In genomic region chr14:37202265-37202664, GRCh38 we compare ENCODE assay signal across 25 cellular contexts. TPM values are rescaled to one million over a fixed set of nuclear protein-coding genes. Genes with fewer than 3 reads are reported as not detected.
DNase-seq lines count a peak whose midpoint lies in the region; FAIRE-seq and TF ChIP-seq lines count a peak whose summit lies in the region.
"Had no signal": no experiment of that assay in that cellular context is flagged by ENCODE, and none has a peak within 500 bp of the region (broad histone marks: within the 10 kb centered on the region; RNA-seq: fewer than 3 reads in every experiment).

No MANE protein-coding gene starts in this region.

- H3K36me3 ChIP-seq in bronchial epithelial cell (ENCODE audit: control insufficient read depth, insufficient read depth, low read length), result no peaks in the 10 kb centered on the region
- no peaks in the 10 kb centered on the region for H3K36me3 ChIP-seq in MM.1S (replicated peaks; ENCODE audit: insufficient read depth, low read length)
- H3K36me3 ChIP-seq: esophagus squamous epithelium had no signal

- no peak for TF ChIP-seq CTCF in AG10803 (conservative IDR thresholded peaks at IDR 0.05; ENCODE audit: low read length)
- TF ChIP-seq CTCF in bronchial epithelial cell (IDR thresholded peaks at IDR 0.05; ENCODE audit: insufficient read depth, low read length, severe bottlenecking), result no peak
- TF ChIP-seq CTCF in foreskin fibroblast (IDR thresholded peaks at IDR 0.05; ENCODE audit: low read depth, low read length), result no peak
- TF ChIP-seq CTCF in MM.1S (IDR thresholded peaks at IDR 0.05; ENCODE audit: low read length), result no peak

- DNase-seq in AG10803 (ENCODE audit: low read depth) (peak; percentile 19), LHCN-M2 (ENCODE audit: low read depth) (peak; percentile 12), bronchial epithelial cell (ENCODE audit: low read depth) (peak; percentile 74), foreskin fibroblast (peak; percentile 10 to 28), COLO829 (ENCODE audit: low spot score) (no peak), MM.1S (no peak), cerebellum (ENCODE audit: low spot score) (no peak), NCI-H510A (lab: John Stamatoyannopoulos, UW) (no peak)
- DNase-seq: activated CD4-positive, alpha-beta T cell treated with anti-CD3 and anti-CD28 coated beads, Interleukin-2, amount 50 U/mL, for 1 hour; activated CD8-positive, alpha-beta memory T cell treated with anti-CD3 and anti-CD28 coated beads, Interleukin-2, amount 10 ng/mL, durations not matched to agents 7 days and 5 days; activated naive CD4-positive, alpha-beta T cell treated with anti-CD3 and anti-CD28 coated beads, Interleukin-2, amount 10 ng/mL, durations not matched to agents 7 days and 5 days; anterior cingulate cortex; DND-41; effector CD4-positive, alpha-beta T cell; esophagus squamous epithelium; head of caudate nucleus; naive B cell; NCI-H1417; NCI-H82; nucleus accumbens; stimulated activated CD4-positive, alpha-beta T cell treated with anti-CD3 and anti-CD28 coated beads, Interleukin-2, amount 100 ng/mL, for 24 hours; T1000 had no signal

- no peak overlapping the region for H3K27ac ChIP-seq in MM.1S (ENCODE audit: low read length)
- H3K27ac ChIP-seq: A549, esophagus squamous epithelium had no signal

- no peaks in the 10 kb centered on the region for H3F3A ChIP-seq in MM.1S (ENCODE audit: insufficient read depth, low read length)

- H2AFZ ChIP-seq in MM.1S (ENCODE audit: low read length), result no peak overlapping the region

- no peak overlapping the region for H3K4me2 ChIP-seq in MM.1S (ENCODE audit: low read depth, low read length)
- H3K4me2 ChIP-seq: A549, smooth muscle cell had no signal

- H4K20me1 ChIP-seq in MM.1S (ENCODE audit: insufficient read depth, low read length), result no peaks in the 10 kb centered on the region

- H3K9me3 ChIP-seq in MM.1S (replicated peaks; ENCODE audit: insufficient read depth, low read length), result no peaks in the 10 kb centered on the region

- no peak overlapping the region for H3K9ac ChIP-seq in MM.1S (ENCODE audit: low read length)

- H3K27me3 ChIP-seq in bronchial epithelial cell (ENCODE audit: control insufficient read depth, insufficient read depth, low read length), result no peaks in the 10 kb centered on the region
- H3K27me3 ChIP-seq in MM.1S (replicated peaks; ENCODE audit: insufficient read depth, low read length), result no peaks in the 10 kb centered on the region
- H3K27me3 ChIP-seq: esophagus squamous epithelium had no signal

- no peak for FAIRE-seq in bronchial epithelial cell (lab: Jason Lieb, UNC)
- FAIRE-seq: A549 had no signal

- H3K4me3 ChIP-seq in AG10803 (ENCODE audit: low read length) (no peak overlapping the region), bronchial epithelial cell (ENCODE audit: low read depth, low read length) (no peak overlapping the region), foreskin fibroblast (ENCODE audit: low read depth in 1 of 2, low read length in 2 of 2) (no peak overlapping the region), MM.1S (ENCODE audit: low read length) (no peak overlapping the region)
- H3K4me3 ChIP-seq: A549, esophagus squamous epithelium, smooth muscle cell had no signal

- no peaks in the 10 kb centered on the region for H3K79me2 ChIP-seq in MM.1S (ENCODE audit: low read length)

- H3K9me2 ChIP-seq in MM.1S (replicated peaks; ENCODE audit: insufficient read depth, low read length), result no peaks in the 10 kb centered on the region

- H3K4me1 ChIP-seq in MM.1S (ENCODE audit: low read length), result no peaks in the 10 kb centered on the region

RNA-seq across cellular contexts. Expression of gene MIPOL1, which starts 4.5 kb away (rescaled TPM):
- 9.9 and 12.4 TPM in 2 replicates for total RNA-seq in LHCN-M2 (2014; rRNA removed)
- 1.6 TPM for polyA plus RNA-seq in LHCN-M2 (2012)
- 11.1 and 16.6 TPM in 2 replicates for total RNA-seq in bronchial epithelial cell
- total RNA-seq in cerebellum, result 31.0 TPM
- total RNA-seq: activated CD8-positive, alpha-beta memory T cell treated with anti-CD3 and anti-CD28 coated beads, Interleukin-2, amount 10 ng/mL, durations not matched to agents 7 days and 5 days; activated T-helper 1 cell treated with anti-CD3 and anti-CD28 coated beads, Interleukin-12 subunit alpha, Interleukin-12 subunit beta, Interleukin-2, Interleukin-4 antibody, amounts not matched to agents 30 ng/mL and 10 ng/mL and 1 ng/mL, durations not matched to agents 14 hours and 24 hours and 36 hours had no signal

RNA-seq across cellular contexts. Expression of gene SLC25A21, which starts 29.9 kb away (rescaled TPM):
- total RNA-seq in LHCN-M2 (2014; rRNA removed) (0.19 and 0.57 TPM in 2 replicates), bronchial epithelial cell (0.53 and 0.64 TPM in 2 replicates), cerebellum (1.7 TPM)
- polyA plus RNA-seq in LHCN-M2 (2012), result 0.40 TPM
- total RNA-seq: activated CD8-positive, alpha-beta memory T cell treated with anti-CD3 and anti-CD28 coated beads, Interleukin-2, amount 10 ng/mL, durations not matched to agents 7 days and 5 days; activated T-helper 1 cell treated with anti-CD3 and anti-CD28 coated beads, Interleukin-12 subunit alpha, Interleukin-12 subunit beta, Interleukin-2, Interleukin-4 antibody, amounts not matched to agents 30 ng/mL and 10 ng/mL and 1 ng/mL, durations not matched to agents 14 hours and 24 hours and 36 hours; smooth muscle cell had no signal

Comparison
In these comparisons a context has a peak if more than half of its experiments do, and no peak if none do; other contexts are left out.
1. DNase-seq: peak in AG10803 (single experiment), LHCN-M2 (single experiment), bronchial epithelial cell (single experiment) and foreskin fibroblast (2 of 2); none in COLO829 (single experiment), MM.1S (single experiment), cerebellum (single experiment) and NCI-H510A (single experiment).